1 cellular context compared by ENCODE assay signal in the genomic region with DNA sequence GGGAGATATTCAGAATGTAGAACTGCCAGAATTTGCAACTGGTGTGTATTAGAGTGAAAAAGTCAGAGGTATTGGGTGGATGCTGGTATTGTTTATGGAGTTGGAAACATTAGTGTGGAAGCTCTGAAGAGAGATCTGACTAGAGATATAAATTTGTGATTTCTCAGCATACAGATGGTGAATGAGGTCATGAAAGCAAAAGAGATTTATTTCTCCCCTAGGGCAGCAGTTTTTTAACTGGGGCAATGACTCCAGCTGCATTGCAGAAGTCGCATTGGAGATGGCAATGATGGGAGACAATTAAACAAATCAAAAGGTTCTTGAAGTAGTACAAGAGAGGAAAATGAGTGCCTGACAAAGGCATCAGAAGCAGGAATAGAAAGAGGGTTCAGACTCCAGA.
TF ChIP-seq lines count a peak whose summit lies in the region.

No MANE protein-coding gene starts in this region.

TF ChIP-seq in HEK293, 187 proteins besides CTCF, POLR2A, EP300 and RAD21 (continued from another document):
- TF ChIP-seq, protein P1, sequence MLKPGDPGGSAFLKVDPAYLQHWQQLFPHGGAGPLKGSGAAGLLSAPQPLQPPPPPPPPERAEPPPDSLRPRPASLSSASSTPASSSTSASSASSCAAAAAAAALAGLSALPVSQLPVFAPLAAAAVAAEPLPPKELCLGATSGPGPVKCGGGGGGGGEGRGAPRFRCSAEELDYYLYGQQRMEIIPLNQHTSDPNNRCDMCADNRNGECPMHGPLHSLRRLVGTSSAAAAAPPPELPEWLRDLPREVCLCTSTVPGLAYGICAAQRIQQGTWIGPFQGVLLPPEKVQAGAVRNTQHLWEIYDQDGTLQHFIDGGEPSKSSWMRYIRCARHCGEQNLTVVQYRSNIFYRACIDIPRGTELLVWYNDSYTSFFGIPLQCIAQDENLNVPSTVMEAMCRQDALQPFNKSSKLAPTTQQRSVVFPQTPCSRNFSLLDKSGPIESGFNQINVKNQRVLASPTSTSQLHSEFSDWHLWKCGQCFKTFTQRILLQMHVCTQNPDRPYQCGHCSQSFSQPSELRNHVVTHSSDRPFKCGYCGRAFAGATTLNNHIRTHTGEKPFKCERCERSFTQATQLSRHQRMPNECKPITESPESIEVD (tag by site-specific recombination; IDR thresholded peaks at IDR 0.05), result peak; percentile 31; the same call in 1 of the 2 replicates
- TF ChIP-seq ZNF354C (tag by site-specific recombination; IDR thresholded peaks at IDR 0.05; ENCODE audit: borderline replicate concordance, low read depth), result no peak
